In genomic region chr16:57514891-57515600, GRCh38 we compare ENCODE assay signal across 22 cellular contexts. TPM values are rescaled to one million over a fixed set of nuclear protein-coding genes. Genes with fewer than 3 reads are reported as not detected.
DNase-seq lines count a peak whose midpoint lies in the region; ATAC-seq, FAIRE-seq and TF ChIP-seq lines count a peak whose summit lies in the region.
"Had no signal": no experiment of that assay in that cellular context is flagged by ENCODE, and none has a peak within 500 bp of the region (broad histone marks: within the 10 kb centered on the region; RNA-seq: fewer than 3 reads in every experiment).

No MANE protein-coding gene starts in this region.

- POLR2A ChIA-PET in HepG2 (lab: Yijun Ruan, JAX) = interaction anchor here (3.5 kb wide), 1 partner anchor 43 kb away, joined by 12 read pairs; no protein-coding TSS in a partner anchor

- H3K4me2 ChIP-seq in HepG2 (ENCODE audit: low read depth, low read length) = no peak overlapping the region

- H3K4me1 ChIP-seq in HUES6 (ENCODE audit: control insufficient read depth, insufficient read depth, low read length) (peaks cover 25% of the 10 kb centered on the region; the same call in 1 of the 2 replicates), endodermal cell (ENCODE audit: control insufficient read depth, insufficient read depth, low read length) (no peaks in the 10 kb centered on the region), HepG2 (ENCODE audit: insufficient read depth, low read length) (peaks cover 30% of the 10 kb centered on the region), sigmoid colon (peaks cover 0 to 12% (median 7%) of the 10 kb centered on the region in 4 donors)

- TF ChIP-seq EP300 in HepG2 (IDR thresholded peaks at IDR 0.05; ENCODE audit: low read depth in 2 of 2, low read length in 2 of 2) (no peak), HepG2 (CRISPR knock-in tag; IDR thresholded peaks at IDR 0.05; ENCODE audit: borderline replicate concordance) (no peak), sigmoid colon (IDR thresholded peaks at IDR 0.05) (no peak)

- ATAC-seq in HepG2 (no peak), GM21360 (IDR thresholded peaks at IDR 0.05; ENCODE audit: unreplicated experiment) (no peak), left colon (no peak)
- ATAC-seq: activated CD4-positive, CD25-positive, alpha-beta regulatory T cell treated with anti-CD3 and anti-CD28 coated beads, Interleukin-2, amount 50 U/mL, for 24 hours; activated CD8-positive, alpha-beta T cell treated with anti-CD3 and anti-CD28 coated beads, Interleukin-2, amount 10 ng/mL, durations not matched to agents 7 days and 5 days; CD8-positive, alpha-beta T cell; naive thymus-derived CD8-positive, alpha-beta T cell; stimulated activated memory B cell treated with anti-CD40 and anti-IgM and Interleukin-4, amounts not matched to agents 10 μg/mL and 1 μg/mL and 100 μg/mL, for 72 hours had no signal

- no peaks in the 10 kb centered on the region for H3K79me2 ChIP-seq in HepG2 (ENCODE audit: insufficient read depth, low read length)

- H3K4me3 ChIP-seq in HUES6 (ENCODE audit: low read depth, low read length) = no peak overlapping the region
- no peak overlapping the region for H3K4me3 ChIP-seq in endodermal cell (ENCODE audit: low read length)
- no peak overlapping the region for H3K4me3 ChIP-seq in HepG2 (replicated peaks in 1 of 3; ENCODE audit: insufficient read depth in 1 of 3, low read depth in 2 of 3, low read length in 3 of 3)
- no peak overlapping the region for H3K4me3 ChIP-seq in sigmoid colon

- WGBS in endodermal cell (ENCODE audit: insufficient coverage in 1 of 2, insufficient read length in 1 of 2), 2 experiments = 90 to 96% methylated on average over 15 to 21 of the region's 21 CpGs
- WGBS in HepG2 (ENCODE audit: low lambda C conversion rate) = 71% methylated on average over 20 of the region's 21 CpGs
- 89 to 91% methylated on average over 21 of the region's 21 CpGs for WGBS in sigmoid colon, 2 donors

- no TSS peak for BruUV-seq in HepG2 (replicated peaks; lab: Mats Ljungman, UMichigan)

- no peaks in the 10 kb centered on the region for H3K9me3 ChIP-seq in HUES6 (ENCODE audit: control insufficient read depth, insufficient read depth, low read depth, low read length)
- no peaks in the 10 kb centered on the region for H3K9me3 ChIP-seq in endodermal cell (ENCODE audit: control insufficient read depth, low read length)
- H3K9me3 ChIP-seq in HepG2 (ENCODE audit: low read length) = no peaks in the 10 kb centered on the region
- no peaks in the 10 kb centered on the region for H3K9me3 ChIP-seq in sigmoid colon

- intact Hi-C loops in HepG2 (cut with micrococcal nuclease; ENCODE audit: unreplicated experiment) (no loop called here), sigmoid colon (cut with DNase I) (loop anchor here (5.0 kb wide), 2 partner anchors 53 to 213 kb away; partner anchors contain the start of gene POLR2C), left colon (cut with DNase I, micrococcal nuclease) (loop anchor here in 1 of 2 donors (5.0 kb wide), 1 partner anchor 93 kb away; no protein-coding TSS in a partner anchor)

- H3K9ac ChIP-seq in HUES6 (ENCODE audit: low read length) (peak overlapping the region; percentile 30), endodermal cell (ENCODE audit: extremely low read depth, low read length, poor library complexity, severe bottlenecking) (no peak overlapping the region), HepG2 (ENCODE audit: insufficient read depth, low read depth, low read length) (no peak overlapping the region)

- H3K9me3 Mint-ChIP-seq in endodermal cell = no peaks in the 10 kb centered on the region
- H3K9me3 Mint-ChIP-seq: CD8-positive, alpha-beta T cell; dendritic cell treated with granulocyte-macrophage colony-stimulating factor and Interleukin-4, amounts not matched to agents 40 ng/mL and 50 ng/mL, for 4 days; naive thymus-derived CD8-positive, alpha-beta T cell; stimulated activated memory B cell treated with anti-CD40 and anti-IgM and Interleukin-4, amounts not matched to agents 10 μg/mL and 1 μg/mL and 100 μg/mL, for 72 hours had no signal

- no peak for TF ChIP-seq RAD21 in HepG2 (CRISPR knock-in tag; IDR thresholded peaks at IDR 0.05)

- H3K4me3 Mint-ChIP-seq in endodermal cell = no peak overlapping the region
- H3K4me3 Mint-ChIP-seq: activated CD8-positive, alpha-beta T cell treated with anti-CD3 and anti-CD28 coated beads, Interleukin-2, amount 10 ng/mL, durations not matched to agents 7 days and 5 days; CD8-positive, alpha-beta T cell; dendritic cell treated with granulocyte-macrophage colony-stimulating factor and Interleukin-4, amounts not matched to agents 40 ng/mL and 50 ng/mL, for 4 days; naive thymus-derived CD8-positive, alpha-beta T cell; stimulated activated memory B cell treated with anti-CD40 and anti-IgM and Interleukin-4, amounts not matched to agents 10 μg/mL and 1 μg/mL and 100 μg/mL, for 72 hours had no signal

- in situ Hi-C loops in HepG2 (cut with HindIII; ENCODE audit: extremely low pct_ligation_motif_present, low pct_unique_long_range_greater_than_20kb) = loop anchor here (5.0 kb wide), 3 partner anchors 38 to 213 kb away; no protein-coding TSS in a partner anchor

- H3K27me3 Mint-ChIP-seq in endodermal cell (ENCODE audit: insufficient read depth) = no peaks in the 10 kb centered on the region
- H3K27me3 Mint-ChIP-seq: naive thymus-derived CD8-positive, alpha-beta T cell; stimulated activated memory B cell treated with anti-CD40 and anti-IgM and Interleukin-4, amounts not matched to agents 10 μg/mL and 1 μg/mL and 100 μg/mL, for 72 hours had no signal

- H3K36me3 Mint-ChIP-seq in endodermal cell (ENCODE audit: low read depth) = peaks cover 20% of the 10 kb centered on the region

- TF ChIP-seq CTCF in endodermal cell (conservative IDR thresholded peaks at IDR 0.05) (no peak), HepG2 (CRISPR knock-in tag; IDR thresholded peaks at IDR 0.05) (no peak), sigmoid colon (IDR thresholded peaks at IDR 0.05) (no peak)

- H3K36me3 ChIP-seq in HUES6 (ENCODE audit: control insufficient read depth, insufficient read depth, low read length) (no peaks in the 10 kb centered on the region), endodermal cell (ENCODE audit: control insufficient read depth, insufficient read depth, low read length) (peaks cover 4% of the 10 kb centered on the region), HepG2 (replicated peaks in 1 of 2; ENCODE audit: control insufficient read depth in 1 of 2, insufficient read depth in 2 of 2, low read length in 2 of 2) (no peaks in the 10 kb centered on the region), sigmoid colon (peaks cover 9 to 46% (median 17%) of the 10 kb centered on the region in 4 donors)

- no peak for FAIRE-seq in HepG2 (lab: Jason Lieb, UNC)

- peak; percentile 72 for DNase-seq in endodermal cell
- DNase-seq in HepG2 (ENCODE audit: low spot score) = no peak
- DNase-seq in sigmoid colon = peak; percentile 62
- DNase-seq in NCI-H2171 treated with DMSO at 0.1 percent for 48 hours (lab: John Stamatoyannopoulos, UW) = no peak
- DNase-seq in left colon = no peak
- DNase-seq: activated CD8-positive, alpha-beta T cell treated with anti-CD3 and anti-CD28 coated beads, Interleukin-2, amount 10 ng/mL, durations not matched to agents 7 days and 5 days; amniotic stem cell; CD8-positive, alpha-beta T cell; DMS53; NCI-H1048; NCI-H187 treated with DMSO at 0.1 percent for 48 hours; stimulated activated CD4-positive, alpha-beta T cell treated with anti-CD3 and anti-CD28 coated beads, Interleukin-1b, Interleukin-23, amount 100 ng/mL, for 48 hours; SW 1271 had no signal

- no peak overlapping the region for H2AFZ ChIP-seq in HepG2 (ENCODE audit: low read length)

- no peak for TF ChIP-seq POLR2A in HepG2 (IDR thresholded peaks at IDR 0.05; ENCODE audit: insufficient read depth in 1 of 2, low read depth in 2 of 2, low read length in 2 of 2)
- no peak for TF ChIP-seq POLR2A in sigmoid colon (IDR thresholded peaks at IDR 0.05)

- H3K27me3 ChIP-seq in HUES6 (ENCODE audit: control insufficient read depth, insufficient read depth, low read length) = no peaks in the 10 kb centered on the region
- no peaks in the 10 kb centered on the region for H3K27me3 ChIP-seq in endodermal cell (ENCODE audit: control insufficient read depth, insufficient read depth, low read length, poor library complexity, severe bottlenecking)
- H3K27me3 ChIP-seq in HepG2 (ENCODE audit: control insufficient read depth in 1 of 2, insufficient read depth in 2 of 2, low read length in 2 of 2) = 0 out of 5 replicates have a peak, but pooled peaks cover 0 to 1% of the 10 kb centered on the region in 2 experiments
- no peaks in the 10 kb centered on the region for H3K27me3 ChIP-seq in sigmoid colon

- no peak overlapping the region for H3K27ac Mint-ChIP-seq in endodermal cell
- H3K27ac Mint-ChIP-seq: CD8-positive, alpha-beta T cell; dendritic cell treated with granulocyte-macrophage colony-stimulating factor and Interleukin-4, amounts not matched to agents 40 ng/mL and 50 ng/mL, for 4 days; stimulated activated memory B cell treated with anti-CD40 and anti-IgM and Interleukin-4, amounts not matched to agents 10 μg/mL and 1 μg/mL and 100 μg/mL, for 72 hours had no signal

- H3K4me1 Mint-ChIP-seq in endodermal cell = peaks cover 5% of the 10 kb centered on the region

- H4K20me1 ChIP-seq in HepG2 (ENCODE audit: insufficient read depth, low read length) = no peaks in the 10 kb centered on the region

- H3K27ac ChIP-seq in HUES6 (ENCODE audit: low read depth, low read length) (no peak overlapping the region), endodermal cell (ENCODE audit: low read depth, low read length) (no peak overlapping the region), HepG2 (ENCODE audit: extremely low read length, insufficient read depth, low read length) (no peak overlapping the region), sigmoid colon (no peak overlapping the region)

- CTCF ChIA-PET in HepG2 (lab: Yijun Ruan, JAX; ENCODE audit: low intra/inter-chr PET ratio, low total read pairs) = no interaction called here

RNA-seq across cellular contexts. Expression of gene CCDC102A, which starts 21.3 kb away (rescaled TPM):
- total RNA-seq in endodermal cell (1 to 10 TPM; 6.7 to 9.8 TPM), HepG2 (2016; rRNA removed; fragmentation: Illumina TruSeq; extraction: Trizol) (0.91 and 2.1 TPM in 2 replicates), sigmoid colon (10 to 100 TPM; 17.8 to 46.8 (median 21.0) TPM), left colon (1 to 10 TPM; 1.9 to 2.8 TPM)
- polyA plus RNA-seq in endodermal cell (2013, experiment 1 of 2) = 5.0 TPM
- polyA plus RNA-seq in endodermal cell (2013, experiment 2 of 2) = 5.5 TPM
- total RNA-seq in HepG2 (2016; cell fraction: cytosol; rRNA removed; fragmentation: Illumina TruSeq; extraction: Trizol; ENCODE audit: low read depth) = 0.71 TPM in 2 replicates
- 1.1 and 2.8 TPM in 2 replicates for total RNA-seq in HepG2 (2016; cell fraction: insoluble cytoplasmic fraction; rRNA removed; fragmentation: Illumina TruSeq; extraction: Trizol)
- total RNA-seq in HepG2 (2016; cell fraction: membrane; rRNA removed; fragmentation: Illumina TruSeq; extraction: Trizol) = 1.1 and 1.3 TPM in 2 replicates
- 0.41 and 1.0 TPM in 2 replicates for total RNA-seq in HepG2 (2016; cell fraction: nucleus; rRNA removed; fragmentation: Illumina TruSeq; extraction: Trizol)
- polyA plus RNA-seq in HepG2 (2011; rRNA removed) (2.7 and 2.8 TPM in 2 replicates), sigmoid colon (1 to 10 TPM; 1.6 to 4.0 (median 2.4) TPM)
- polyA plus RNA-seq in HepG2 (2011; cell fraction: cytosol; rRNA removed) = 2.3 and 3.2 TPM in 2 replicates
- polyA plus RNA-seq in HepG2 (2011; cell fraction: nucleus; rRNA removed) = 2.6 and 2.8 TPM in 2 replicates
- polyA plus RNA-seq in HepG2 (2012) = 0.34 and 1.0 TPM in 2 replicates
- 0.34 and 0.49 TPM in 2 replicates for polyA plus RNA-seq in HepG2 (2016; cell fraction: cytosol; fragmentation: Illumina TruSeq; extraction: Trizol; ENCODE audit: low read depth)
- 1.2 TPM in 2 replicates for polyA plus RNA-seq in HepG2 (2016; cell fraction: insoluble cytoplasmic fraction; fragmentation: Illumina TruSeq; extraction: Trizol; ENCODE audit: low read depth)
- polyA plus RNA-seq in HepG2 (2016; cell fraction: membrane; fragmentation: Illumina TruSeq; extraction: Trizol; ENCODE audit: low read depth) = 0.51 and 0.64 TPM in 2 replicates
- polyA plus RNA-seq in HepG2 (2016; cell fraction: nucleus; fragmentation: Illumina TruSeq; extraction: Trizol; ENCODE audit: insufficient read depth, low read depth) = 1.7 and 2.5 TPM in 2 replicates
- 2.1 and 2.5 TPM in 2 replicates for polyA minus RNA-seq in HepG2 (2011; rRNA and poly(A)+ RNA removed; ENCODE audit: low replicate concordance)
- 0.69 and 1.1 TPM in 2 replicates for polyA minus RNA-seq in HepG2 (2011; cell fraction: cytosol; rRNA and poly(A)+ RNA removed)
- polyA minus RNA-seq in HepG2 (2011; cell fraction: nucleus; rRNA and poly(A)+ RNA removed) = 0.87 and 1.0 TPM in 2 replicates

RNA-seq across cellular contexts. Expression of gene ADGRG5, which starts 27.4 kb away (rescaled TPM):
- total RNA-seq in endodermal cell (1 to 10 TPM; 3.6 to 4.8 TPM), HepG2 (2016; rRNA removed; fragmentation: Illumina TruSeq; extraction: Trizol) (not detected in 2 replicates), sigmoid colon (under 1 TPM in 1 of 4 donors, not detected in 3; 0.36 TPM), left colon (1 to 10 TPM; 2.0 to 2.7 TPM)
- polyA plus RNA-seq in endodermal cell (2013, experiment 1 of 2) = 0.93 TPM
- 0.29 TPM for polyA plus RNA-seq in endodermal cell (2013, experiment 2 of 2)
- total RNA-seq in HepG2 (2016; cell fraction: cytosol; rRNA removed; fragmentation: Illumina TruSeq; extraction: Trizol; ENCODE audit: low read depth) = not detected in 2 replicates
- not detected in 2 replicates for total RNA-seq in HepG2 (2016; cell fraction: insoluble cytoplasmic fraction; rRNA removed; fragmentation: Illumina TruSeq; extraction: Trizol)
- total RNA-seq in HepG2 (2016; cell fraction: membrane; rRNA removed; fragmentation: Illumina TruSeq; extraction: Trizol) = not detected in 2 replicates
- not detected in 2 replicates for total RNA-seq in HepG2 (2016; cell fraction: nucleus; rRNA removed; fragmentation: Illumina TruSeq; extraction: Trizol)
- polyA plus RNA-seq in HepG2 (2011; rRNA removed) (0.01 TPM in 1 of 2 replicates, not detected in the other), sigmoid colon (1 to 10 TPM in 1 of 3 donors, under 1 TPM in 2; 0.60 to 4.0 (median 0.69) TPM)
- 0.03 TPM in 1 of 2 replicates, not detected in the other for polyA plus RNA-seq in HepG2 (2011; cell fraction: cytosol; rRNA removed)
- 0.06 TPM in 1 of 2 replicates, not detected in the other for polyA plus RNA-seq in HepG2 (2011; cell fraction: nucleus; rRNA removed)
- 0.27 and 0.35 TPM in 2 replicates for polyA plus RNA-seq in HepG2 (2012)
- not detected in 2 replicates for polyA plus RNA-seq in HepG2 (2016; cell fraction: cytosol; fragmentation: Illumina TruSeq; extraction: Trizol; ENCODE audit: low read depth)
- not detected in 2 replicates for polyA plus RNA-seq in HepG2 (2016; cell fraction: insoluble cytoplasmic fraction; fragmentation: Illumina TruSeq; extraction: Trizol; ENCODE audit: low read depth)
- not detected in 2 replicates for polyA plus RNA-seq in HepG2 (2016; cell fraction: membrane; fragmentation: Illumina TruSeq; extraction: Trizol; ENCODE audit: low read depth)
- not detected in 2 replicates for polyA plus RNA-seq in HepG2 (2016; cell fraction: nucleus; fragmentation: Illumina TruSeq; extraction: Trizol; ENCODE audit: insufficient read depth, low read depth)
- 0.12 TPM in 1 of 2 replicates, not detected in the other for polyA minus RNA-seq in HepG2 (2011; rRNA and poly(A)+ RNA removed; ENCODE audit: low replicate concordance)
- polyA minus RNA-seq in HepG2 (2011; cell fraction: cytosol; rRNA and poly(A)+ RNA removed) = not detected in 2 replicates
- polyA minus RNA-seq in HepG2 (2011; cell fraction: nucleus; rRNA and poly(A)+ RNA removed) = not detected in 2 replicates
- total RNA-seq: bronchial epithelial cell, LHCN-M2, skeletal muscle tissue had no signal

RNA-seq across cellular contexts. Expression of gene DOK4, which starts 28.8 kb away (rescaled TPM):
- total RNA-seq in endodermal cell (10 to 100 TPM; 17.9 to 22.1 TPM), HepG2 (2016; rRNA removed; fragmentation: Illumina TruSeq; extraction: Trizol) (52.7 and 55.5 TPM in 2 replicates), sigmoid colon (10 to 100 TPM in 2 of 4 donors, 1 to 10 TPM in 2; 3.9 to 21.8 (median 10.1) TPM), left colon (100 to 1,000 TPM; 145 to 152 TPM)
- polyA plus RNA-seq in endodermal cell (2013, experiment 1 of 2) = 26.6 TPM
- 27.8 TPM for polyA plus RNA-seq in endodermal cell (2013, experiment 2 of 2)
- total RNA-seq in HepG2 (2016; cell fraction: cytosol; rRNA removed; fragmentation: Illumina TruSeq; extraction: Trizol; ENCODE audit: low read depth) = 23.8 and 26.8 TPM in 2 replicates
- total RNA-seq in HepG2 (2016; cell fraction: insoluble cytoplasmic fraction; rRNA removed; fragmentation: Illumina TruSeq; extraction: Trizol) = 51.4 and 51.5 TPM in 2 replicates
- 58.5 and 70.1 TPM in 2 replicates for total RNA-seq in HepG2 (2016; cell fraction: membrane; rRNA removed; fragmentation: Illumina TruSeq; extraction: Trizol)
- total RNA-seq in HepG2 (2016; cell fraction: nucleus; rRNA removed; fragmentation: Illumina TruSeq; extraction: Trizol) = 32.8 and 34.6 TPM in 2 replicates
- polyA plus RNA-seq in HepG2 (2011; rRNA removed) (70.0 and 92.5 TPM in 2 replicates), sigmoid colon (100 to 1,000 TPM; 102 to 147 (median 103) TPM)
- polyA plus RNA-seq in HepG2 (2011; cell fraction: cytosol; rRNA removed) = 59.9 and 66.8 TPM in 2 replicates
- 136 and 138 TPM in 2 replicates for polyA plus RNA-seq in HepG2 (2011; cell fraction: nucleus; rRNA removed)
- polyA plus RNA-seq in HepG2 (2012) = 41.9 and 45.8 TPM in 2 replicates
- polyA plus RNA-seq in HepG2 (2016; cell fraction: cytosol; fragmentation: Illumina TruSeq; extraction: Trizol; ENCODE audit: low read depth) = 31.1 and 35.0 TPM in 2 replicates
- 59.2 and 63.5 TPM in 2 replicates for polyA plus RNA-seq in HepG2 (2016; cell fraction: insoluble cytoplasmic fraction; fragmentation: Illumina TruSeq; extraction: Trizol; ENCODE audit: low read depth)
- 57.7 and 60.6 TPM in 2 replicates for polyA plus RNA-seq in HepG2 (2016; cell fraction: membrane; fragmentation: Illumina TruSeq; extraction: Trizol; ENCODE audit: low read depth)
- 72.2 and 73.9 TPM in 2 replicates for polyA plus RNA-seq in HepG2 (2016; cell fraction: nucleus; fragmentation: Illumina TruSeq; extraction: Trizol; ENCODE audit: insufficient read depth, low read depth)
- polyA minus RNA-seq in HepG2 (2011; rRNA and poly(A)+ RNA removed; ENCODE audit: low replicate concordance) = 45.3 and 104 TPM in 2 replicates
- polyA minus RNA-seq in HepG2 (2011; cell fraction: cytosol; rRNA and poly(A)+ RNA removed) = 28.8 and 30.7 TPM in 2 replicates
- 20.1 and 26.6 TPM in 2 replicates for polyA minus RNA-seq in HepG2 (2011; cell fraction: nucleus; rRNA and poly(A)+ RNA removed)

RNA-seq across cellular contexts. Expression of gene POLR2C, which starts 52.6 kb away (rescaled TPM):
- total RNA-seq in endodermal cell (10 to 100 TPM; 72.0 to 88.3 TPM), HepG2 (2016; rRNA removed; fragmentation: Illumina TruSeq; extraction: Trizol) (104 and 146 TPM in 2 replicates), sigmoid colon (100 to 1,000 TPM in 2 of 4 donors, 10 to 100 TPM in 2; 60.7 to 141 (median 101) TPM), left colon (10 to 100 TPM; 48.9 to 50.0 TPM)
- polyA plus RNA-seq in endodermal cell (2013, experiment 1 of 2) = 85.1 TPM
- 81.8 TPM for polyA plus RNA-seq in endodermal cell (2013, experiment 2 of 2)
- 18.6 and 24.2 TPM in 2 replicates for total RNA-seq in HepG2 (2016; cell fraction: cytosol; rRNA removed; fragmentation: Illumina TruSeq; extraction: Trizol; ENCODE audit: low read depth)
- 103 and 154 TPM in 2 replicates for total RNA-seq in HepG2 (2016; cell fraction: insoluble cytoplasmic fraction; rRNA removed; fragmentation: Illumina TruSeq; extraction: Trizol)
- 49.1 and 55.4 TPM in 2 replicates for total RNA-seq in HepG2 (2016; cell fraction: membrane; rRNA removed; fragmentation: Illumina TruSeq; extraction: Trizol)
- 54.3 and 64.6 TPM in 2 replicates for total RNA-seq in HepG2 (2016; cell fraction: nucleus; rRNA removed; fragmentation: Illumina TruSeq; extraction: Trizol)
- polyA plus RNA-seq in HepG2 (2011; rRNA removed) (199 and 216 TPM in 2 replicates), sigmoid colon (10 to 100 TPM; 52.3 to 77.7 (median 60.1) TPM)
- polyA plus RNA-seq in HepG2 (2011; cell fraction: cytosol; rRNA removed) = 226 and 249 TPM in 2 replicates
- 143 and 144 TPM in 2 replicates for polyA plus RNA-seq in HepG2 (2011; cell fraction: nucleus; rRNA removed)
- 72.5 and 84.4 TPM in 2 replicates for polyA plus RNA-seq in HepG2 (2012)
- 18.7 and 20.9 TPM in 2 replicates for polyA plus RNA-seq in HepG2 (2016; cell fraction: cytosol; fragmentation: Illumina TruSeq; extraction: Trizol; ENCODE audit: low read depth)
- 169 and 175 TPM in 2 replicates for polyA plus RNA-seq in HepG2 (2016; cell fraction: insoluble cytoplasmic fraction; fragmentation: Illumina TruSeq; extraction: Trizol; ENCODE audit: low read depth)
- 41.6 and 42.2 TPM in 2 replicates for polyA plus RNA-seq in HepG2 (2016; cell fraction: membrane; fragmentation: Illumina TruSeq; extraction: Trizol; ENCODE audit: low read depth)
- 94.8 and 102 TPM in 2 replicates for polyA plus RNA-seq in HepG2 (2016; cell fraction: nucleus; fragmentation: Illumina TruSeq; extraction: Trizol; ENCODE audit: insufficient read depth, low read depth)
- polyA minus RNA-seq in HepG2 (2011; rRNA and poly(A)+ RNA removed; ENCODE audit: low replicate concordance) = 302 and 354 TPM in 2 replicates
- polyA minus RNA-seq in HepG2 (2011; cell fraction: cytosol; rRNA and poly(A)+ RNA removed) = 134 and 135 TPM in 2 replicates
- 124 and 139 TPM in 2 replicates for polyA minus RNA-seq in HepG2 (2011; cell fraction: nucleus; rRNA and poly(A)+ RNA removed)

Comparison
In these comparisons a context has a peak if more than half of its experiments do, and no peak if none do; other contexts are left out.
1. DNase-seq: peak in endodermal cell (single experiment) and sigmoid colon (single experiment); none in HepG2 (single experiment), NCI-H2171 treated with DMSO at 0.1 percent for 48 hours (single experiment) and left colon (0 of 2).